Comparison of ENCODE assay signal across 22 cellular contexts in the genomic region with DNA sequence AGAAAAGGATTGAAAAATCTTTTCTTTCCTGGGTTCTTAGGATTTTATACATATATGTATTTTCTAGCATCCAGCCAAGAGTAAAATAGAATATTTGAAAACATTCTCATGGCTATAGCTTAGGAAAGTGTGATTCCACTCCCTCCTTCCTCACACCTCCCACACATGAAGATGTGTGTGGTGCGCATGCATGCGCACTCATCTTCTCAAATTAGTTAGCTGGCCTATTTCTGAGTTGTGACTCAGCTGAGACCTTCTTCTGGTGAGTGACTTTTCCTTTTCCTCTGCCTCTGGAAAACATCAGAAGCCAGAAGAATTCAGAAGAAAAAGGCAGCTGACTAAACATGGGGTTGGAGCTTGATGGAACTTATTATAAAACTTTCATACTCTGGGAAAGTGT.
"Had no signal": no experiment of that assay in that cellular context is flagged by ENCODE, and none has a peak within 500 bp of the region (broad histone marks: within the 10 kb centered on the region; RNA-seq: fewer than 3 reads in every experiment).

No MANE protein-coding gene starts in this region.

- DNase-seq: activated CD4-positive, alpha-beta memory T cell treated with anti-CD3 and anti-CD28 coated beads for 36 hours; activated CD4-positive, alpha-beta T cell treated with anti-CD3 and anti-CD28 coated beads for 1 hour; activated CD4-positive, alpha-beta T cell treated with anti-CD3 and anti-CD28 coated beads, Interleukin-2, amount 10 ng/mL, durations not matched to agents 7 days and 5 days; activated CD8-positive, alpha-beta memory T cell treated with anti-CD3 and anti-CD28 coated beads for 24 hours; activated gamma-delta T cell; activated naive CD4-positive, alpha-beta T cell treated with anti-CD3 and anti-CD28 coated beads for 36 hours; activated T-cell treated with anti-CD3 and anti-CD28 coated beads, Interleukin-2, amount 50 U/mL, for 4 hours; MM.1S; NCI-H1105 treated with DMSO at 0.1 percent for 48 hours; NCI-H1436 treated with DMSO at 0.1 percent for 48 hours; NCI-H187 treated with DMSO at 0.1 percent for 48 hours; NCI-H2081 treated with DMSO at 0.1 percent for 48 hours; NCI-H446; NCI-H524; Peyer's patch; SHP77 treated with DMSO at 0.1 percent for 48 hours had no signal

- H3K9me3 ChIP-seq: Peyer's patch had no signal

- H3K27me3 Mint-ChIP-seq: activated CD4-positive, alpha-beta memory T cell treated with anti-CD3 and anti-CD28 coated beads for 36 hours; activated CD4-positive, alpha-beta T cell treated with anti-CD3 and anti-CD28 coated beads, Interleukin-2, amount 10 ng/mL, durations not matched to agents 7 days and 5 days; activated naive CD8-positive, alpha-beta T cell; activated T-helper 17 cell treated with anti-CD3 and anti-CD28 coated beads, Interleukin-2, amount 50 U/mL, for 72 hours; brain had no signal

- H3K36me3 Mint-ChIP-seq: activated CD4-positive, alpha-beta memory T cell treated with anti-CD3 and anti-CD28 coated beads for 36 hours; activated naive CD8-positive, alpha-beta T cell; brain had no signal

- H3K27me3 ChIP-seq: Peyer's patch had no signal

- H3K27ac ChIP-seq: Peyer's patch, RWPE1 had no signal

- H3K4me3 Mint-ChIP-seq: activated CD4-positive, alpha-beta memory T cell treated with anti-CD3 and anti-CD28 coated beads for 36 hours; activated CD4-positive, alpha-beta T cell treated with anti-CD3 and anti-CD28 coated beads, Interleukin-2, amount 10 ng/mL, durations not matched to agents 7 days and 5 days; activated naive CD4-positive, alpha-beta T cell treated with anti-CD3 and anti-CD28 coated beads for 36 hours; activated naive CD8-positive, alpha-beta T cell; activated T-cell treated with anti-CD3 and anti-CD28 coated beads, Interleukin-2, amount 50 U/mL, for 4 hours; activated T-helper 17 cell treated with anti-CD3 and anti-CD28 coated beads, Interleukin-2, amount 50 U/mL, for 72 hours; brain; T-helper 1 cell treated with Interleukin-12 subunit alpha and Interleukin-12 subunit beta and Interleukin-4 antibody, amounts not matched to agents 30 μg/mL and 1 μg/mL, for 36 hours; WTC11 had no signal

- H3K4me3 ChIP-seq: Peyer's patch had no signal

- H3K27ac Mint-ChIP-seq: activated CD4-positive, alpha-beta memory T cell treated with anti-CD3 and anti-CD28 coated beads for 36 hours; activated CD4-positive, alpha-beta T cell treated with anti-CD3 and anti-CD28 coated beads, Interleukin-2, amount 10 ng/mL, durations not matched to agents 7 days and 5 days; activated naive CD4-positive, alpha-beta T cell treated with anti-CD3 and anti-CD28 coated beads for 36 hours; activated naive CD8-positive, alpha-beta T cell; activated T-helper 17 cell treated with anti-CD3 and anti-CD28 coated beads, Interleukin-2, amount 50 U/mL, for 72 hours; brain; T-helper 1 cell treated with Interleukin-12 subunit alpha and Interleukin-12 subunit beta and Interleukin-4 antibody, amounts not matched to agents 30 μg/mL and 1 μg/mL, for 36 hours; WTC11 had no signal

- ATAC-seq: activated T-cell treated with anti-CD3 and anti-CD28 coated beads, Interleukin-2, amount 50 U/mL, for 4 hours; activated T-helper 17 cell treated with anti-CD3 and anti-CD28 coated beads, Interleukin-2, amount 50 U/mL, for 72 hours; WTC11 had no signal

- H3K4me1 Mint-ChIP-seq: activated CD4-positive, alpha-beta T cell treated with anti-CD3 and anti-CD28 coated beads, Interleukin-2, amount 10 ng/mL, durations not matched to agents 7 days and 5 days; activated T-helper 17 cell treated with anti-CD3 and anti-CD28 coated beads, Interleukin-2, amount 50 U/mL, for 72 hours; brain; WTC11 had no signal

- H3K36me3 ChIP-seq: Peyer's patch had no signal

- H3K4me1 ChIP-seq: Peyer's patch had no signal
